ENCODE assay signal across 34 cellular contexts in genomic region chr17:33334703-33335102, GRCh38. TPM values are rescaled to one million over a fixed set of nuclear protein-coding genes. Genes with fewer than 3 reads are reported as not detected.
"Had no signal": no experiment of that assay in that cellular context is flagged by ENCODE, and none has a peak within 500 bp of the region (broad histone marks: within the 10 kb centered on the region; RNA-seq: fewer than 3 reads in every experiment).

No MANE protein-coding gene starts in this region.

- H3K27me3 ChIP-seq: brain microvascular endothelial cell had no signal

- H3K27ac ChIP-seq: brain microvascular endothelial cell, gastroesophageal sphincter, heart right ventricle, hepatocyte had no signal

- DNase-seq: activated B cell treated with CpG ODN at 0.5 μM for 24 hours; activated CD4-positive, alpha-beta T cell treated with anti-CD3 and anti-CD28 coated beads for 48 hours; activated CD4-positive, alpha-beta T cell treated with anti-CD3 and anti-CD28 coated beads, Interleukin-2, amount 50 U/mL, for 1 hour; activated CD4-positive, alpha-beta T cell treated with anti-CD3 and anti-CD28 coated beads, Interleukin-2, amount 50 U/mL, for 48 hours; activated CD8-positive, alpha-beta memory T cell treated with anti-CD3 and anti-CD28 coated beads for 24 hours; activated CD8-positive, alpha-beta T cell treated with anti-CD3 and anti-CD28 coated beads for 36 hours; activated effector memory CD4-positive, alpha-beta T cell treated with Interleukin-2 at 50 U/mL for 16 hours; activated gamma-delta T cell treated with Interleukin-2 at 50 U/mL for 16 hours; activated naive CD4-positive, alpha-beta T cell treated with anti-CD3 and anti-CD28 coated beads, Interleukin-2, amount 50 U/mL, for 16 hours; activated naive CD4-positive, alpha-beta T cell treated with Interleukin-2 at 50 U/mL for 16 hours; activated T-cell treated with anti-CD3 and anti-CD28 coated beads, Interleukin-2, amount 50 U/mL, for 4 hours; amniotic stem cell; anterior cingulate cortex; brain microvascular endothelial cell; caudate nucleus; cortex of kidney; dermis blood vessel endothelial cell; effector CD8-positive, alpha-beta T cell; foreskin melanocyte; heart right ventricle; T-helper 17 cell; T1000 had no signal

- H3K36me3 ChIP-seq: brain microvascular endothelial cell, gastroesophageal sphincter, heart right ventricle, WERI-Rb-1 had no signal

- H3K4me3 ChIP-seq: gastroesophageal sphincter, heart right ventricle, hepatocyte had no signal

- H3K9me3 ChIP-seq: gastroesophageal sphincter, heart right ventricle had no signal

- ATAC-seq: activated CD4-positive, CD25-positive, alpha-beta regulatory T cell treated with anti-CD3 and anti-CD28 coated beads, Interleukin-2, amount 50 U/mL, for 24 hours; activated CD8-positive, alpha-beta T cell treated with anti-CD3 and anti-CD28 coated beads for 36 hours; activated T-cell treated with anti-CD3 and anti-CD28 coated beads, Interleukin-2, amount 50 U/mL, for 4 hours; activated T-helper 17 cell treated with anti-CD3 and anti-CD28 coated beads, Interleukin-2, amount 50 U/mL, for 72 hours; esophagus mucosa; gastroesophageal sphincter; heart right ventricle; T-helper 17 cell had no signal

- H3K4me1 ChIP-seq: gastroesophageal sphincter, heart right ventricle had no signal

- H3K4me2 ChIP-seq: hepatocyte had no signal

- H2AFZ ChIP-seq: hepatocyte had no signal

- FAIRE-seq: astrocyte, colon, endometrium, endothelial cell of umbilical vein had no signal

- H3K79me2 ChIP-seq: hepatocyte had no signal

RNA-seq across cellular contexts. Expression of gene ASIC2, which starts 41.6 kb away (rescaled TPM):
- total RNA-seq: activated B cell treated with CpG ODN at 0.5 μM for 24 hours; activated CD8-positive, alpha-beta T cell treated with anti-CD3 and anti-CD28 coated beads for 36 hours; activated T-cell treated with anti-CD3 and anti-CD28 coated beads, Interleukin-2, amount 50 U/mL, for 4 hours; activated T-helper 17 cell treated with anti-CD3 and anti-CD28 coated beads, Interleukin-2, amount 50 U/mL, for 72 hours; chondrocyte; endothelial cell of umbilical vein; esophagus mucosa; glomerular endothelial cell; heart right ventricle; T-helper 17 cell had no signal
- polyA plus RNA-seq: endothelial cell of umbilical vein, heart right ventricle had no signal
